ENCODE assay signal across 18 cellular contexts in the genomic region with DNA sequence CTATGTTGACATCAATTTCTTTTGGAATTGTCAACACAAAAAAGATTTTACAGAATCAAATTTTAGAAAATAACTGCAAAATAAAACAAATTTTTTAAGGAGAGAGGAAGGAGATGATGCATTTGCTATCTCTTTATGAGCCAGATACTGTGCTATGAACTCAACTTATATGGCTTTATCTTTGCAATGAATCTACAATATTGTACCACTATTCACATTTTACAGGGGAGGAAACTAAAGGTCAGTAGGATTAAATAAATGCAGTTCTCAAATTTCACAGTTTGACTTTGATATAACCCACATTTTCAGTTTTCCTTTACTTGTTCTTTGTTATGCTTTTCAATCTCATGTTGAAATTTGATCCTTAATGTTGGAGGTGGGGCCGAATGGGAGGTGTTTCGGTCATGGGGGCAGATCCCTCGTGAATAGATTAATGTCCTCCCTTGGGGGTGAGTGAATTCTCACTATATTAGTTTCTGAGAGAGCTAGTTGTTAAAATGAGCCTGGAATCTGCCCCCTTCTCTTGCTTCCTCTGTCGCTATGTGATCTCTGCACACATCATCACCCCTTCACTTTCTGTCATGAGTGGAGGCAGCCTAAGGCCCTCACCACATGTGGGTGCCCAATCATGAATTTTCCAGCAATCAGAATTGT. TPM values are rescaled to one million over a fixed set of nuclear protein-coding genes. Genes with fewer than 3 reads are reported as not detected.
A peak's percentile ranks its signal among the peaks of the same experiment; 100 is the strongest.
DNase-seq lines count a peak whose midpoint lies in the region; ATAC-seq and TF ChIP-seq lines count a peak whose summit lies in the region.
"Had no signal": no experiment of that assay in that cellular context is flagged by ENCODE, and none has a peak within 500 bp of the region (broad histone marks: within the 10 kb centered on the region; RNA-seq: fewer than 3 reads in every experiment).

No MANE protein-coding gene starts in this region.

- H3K27ac ChIP-seq in brain microvascular endothelial cell (peak overlapping the region; percentile 96), left lung (peak overlapping the region; percentile 77 to 81), upper lobe of right lung (peak overlapping the region; percentile 32)
- H3K27ac ChIP-seq: GM23248, transverse colon had no signal

- intact Hi-C loops in Right ventricle myocardium superior (cut with DNase I), result no loop called here
- intact Hi-C loops in cardiac septum (cut with DNase I), result no loop called here
- intact Hi-C loops in left lung (cut with DNase I), result no loop called here
- intact Hi-C loops in upper lobe of right lung (cut with DNase I), result no loop called here
- intact Hi-C loops in posterior cingulate gyrus (cut with DNase I), result no loop called here

- no peak for TF ChIP-seq CTCF in brain microvascular endothelial cell (IDR thresholded peaks at IDR 0.05; ENCODE audit: low read depth, low read length, missing control alignments)
- TF ChIP-seq CTCF in left lung (IDR thresholded peaks at IDR 0.05), result no peak
- no peak for TF ChIP-seq CTCF in upper lobe of right lung (IDR thresholded peaks at IDR 0.05)

- in situ Hi-C loops in brain microvascular endothelial cell (cut with HindIII; ENCODE audit: low pct_ligation_motif_present, low sequenced_read_pairs), result no loop called here

- H3K9me3 ChIP-seq in left lung, result no peaks in the 10 kb centered on the region
- H3K9me3 ChIP-seq in upper lobe of right lung, result no peaks in the 10 kb centered on the region
- H3K9me3 ChIP-seq: transverse colon had no signal

- no peaks in the 10 kb centered on the region for H3K27me3 ChIP-seq in brain microvascular endothelial cell (replicated peaks)
- no peaks in the 10 kb centered on the region for H3K27me3 ChIP-seq in left lung
- H3K27me3 ChIP-seq in upper lobe of right lung, result no peaks in the 10 kb centered on the region
- H3K27me3 ChIP-seq: transverse colon had no signal

- ATAC-seq in Right ventricle myocardium superior (ENCODE audit: poor library complexity), result peak; percentile 22
- ATAC-seq in left lung, result no peak
- ATAC-seq in upper lobe of right lung, result no peak
- ATAC-seq in HG03442 (IDR thresholded peaks at IDR 0.05; ENCODE audit: unreplicated experiment), result no peak
- ATAC-seq: esophagus mucosa had no signal

- no peak for DNase-seq in Right ventricle myocardium superior
- DNase-seq in cardiac septum (ENCODE audit: low spot score), result no peak
- peak; percentile 76 for DNase-seq in brain microvascular endothelial cell
- DNase-seq in left lung, result no peak
- no peak for DNase-seq in upper lobe of right lung
- DNase-seq in GF-D8 (lab: John Stamatoyannopoulos, UW), result no peak
- DNase-seq in posterior cingulate gyrus, result no peak
- DNase-seq: ACHN; activated CD4-positive, alpha-beta T cell treated with anti-CD3 and anti-CD28 coated beads for 1 hour; activated T-cell treated with anti-CD3 and anti-CD28 coated beads, Interleukin-2, amount 50 U/mL, for 72 hours; DMS 273 treated with DMSO at 0.1 percent for 48 hours; naive thymus-derived CD4-positive, alpha-beta T cell; NCI-H1436 treated with DMSO at 0.1 percent for 48 hours; transverse colon had no signal

- no peaks in the 10 kb centered on the region for H3K36me3 ChIP-seq in brain microvascular endothelial cell (replicated peaks)
- no peaks in the 10 kb centered on the region for H3K36me3 ChIP-seq in left lung
- no peaks in the 10 kb centered on the region for H3K36me3 ChIP-seq in upper lobe of right lung
- H3K36me3 ChIP-seq: transverse colon had no signal

- H3K4me3 ChIP-seq in brain microvascular endothelial cell (ENCODE audit: low read depth, low read length) (no peak overlapping the region), left lung (no peak overlapping the region), upper lobe of right lung (no peak overlapping the region)
- H3K4me3 ChIP-seq: GM23248, skin epidermis, transverse colon had no signal

- H3K4me1 ChIP-seq in left lung (peaks cover 0 to 48% of the 10 kb centered on the region in 2 donors), upper lobe of right lung (peaks cover 31% of the 10 kb centered on the region)

RNA-seq across cellular contexts. Expression of a gene that starts 44.6 kb away (rescaled TPM):
- 0.91 TPM for total RNA-seq in Right ventricle myocardium superior
- total RNA-seq in cardiac septum, result 1.4 TPM
- 1 to 10 TPM; 6.6 to 7.9 TPM for total RNA-seq in left lung
- total RNA-seq in upper lobe of right lung, result 6.5 TPM
- total RNA-seq: GM23248 had no signal

Comparison
In these comparisons a context has a peak if more than half of its experiments do, and no peak if none do; other contexts are left out.
1. H3K27ac ChIP-seq: peak in every context shown above with its lines; median percentile 96 in brain microvascular endothelial cell; 79 in left lung; 32 in upper lobe of right lung.